1 cellular context compared by ENCODE assay signal in the genomic region with DNA sequence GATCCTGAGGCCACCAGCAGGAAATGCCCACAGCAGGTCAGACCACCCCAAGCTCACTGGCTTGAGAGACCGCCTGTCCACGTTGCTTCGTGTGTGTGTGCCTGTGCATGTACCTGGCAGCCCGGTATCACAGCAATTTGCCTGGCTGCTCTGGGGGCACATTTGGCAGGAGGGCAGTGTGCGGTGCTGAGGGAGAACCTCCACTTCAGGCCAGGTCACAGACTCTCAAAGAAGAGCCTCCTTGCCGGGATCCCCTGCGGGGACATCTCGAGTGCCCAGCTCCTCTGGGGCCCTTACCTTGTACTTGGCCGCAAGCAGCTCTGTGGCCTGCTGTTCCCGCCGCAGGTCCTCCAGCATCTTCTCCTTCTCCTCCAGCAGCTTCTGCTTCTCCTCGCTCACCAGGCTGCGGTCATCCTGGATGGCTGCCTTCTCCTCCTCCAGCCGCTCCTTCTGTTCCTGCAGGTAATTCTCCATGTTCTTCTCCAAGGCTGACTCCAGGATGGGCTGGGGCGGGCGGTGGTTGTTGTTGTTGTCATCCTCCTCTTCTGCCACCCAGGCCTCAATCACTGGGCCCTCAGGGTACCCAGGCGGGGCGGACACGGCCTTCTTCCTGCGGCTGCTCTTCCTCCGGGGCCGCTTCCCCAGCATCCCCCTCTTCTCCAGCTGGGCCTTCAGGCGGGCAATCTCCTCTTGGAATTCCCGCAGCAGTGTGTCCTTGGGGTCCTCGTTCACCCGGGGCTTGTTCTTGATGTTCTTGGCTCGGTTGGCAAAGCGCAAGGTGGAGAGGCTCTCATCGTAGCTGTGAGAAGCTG.
TF ChIP-seq lines count a peak whose summit lies in the region.

No MANE protein-coding gene starts in this region.

TF ChIP-seq in GM23338, 12 proteins besides CTCF, POLR2A, EP300 and RAD21 (continued from another document):
- TF ChIP-seq, protein P1, sequence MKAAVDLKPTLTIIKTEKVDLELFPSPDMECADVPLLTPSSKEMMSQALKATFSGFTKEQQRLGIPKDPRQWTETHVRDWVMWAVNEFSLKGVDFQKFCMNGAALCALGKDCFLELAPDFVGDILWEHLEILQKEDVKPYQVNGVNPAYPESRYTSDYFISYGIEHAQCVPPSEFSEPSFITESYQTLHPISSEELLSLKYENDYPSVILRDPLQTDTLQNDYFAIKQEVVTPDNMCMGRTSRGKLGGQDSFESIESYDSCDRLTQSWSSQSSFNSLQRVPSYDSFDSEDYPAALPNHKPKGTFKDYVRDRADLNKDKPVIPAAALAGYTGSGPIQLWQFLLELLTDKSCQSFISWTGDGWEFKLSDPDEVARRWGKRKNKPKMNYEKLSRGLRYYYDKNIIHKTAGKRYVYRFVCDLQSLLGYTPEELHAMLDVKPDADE (IDR thresholded peaks at IDR 0.05), result no peak
- no peak for TF ChIP-seq POLR2AphosphoS5 (IDR thresholded peaks at IDR 0.05; ENCODE audit: low read depth)
- TF ChIP-seq ZNF114 (CRISPR knock-in tag; IDR thresholded peaks at IDR 0.05), result no peak
